In genomic region chr7:155706376-155706775, GRCh38 we compare ENCODE assay signal across 1 cellular context.
TF ChIP-seq lines count a peak whose summit lies in the region.

No MANE protein-coding gene starts in this region.

TF ChIP-seq in K562, 482 proteins besides CTCF, POLR2A, EP300 and RAD21 (continued from another document):
- TF ChIP-seq WHSC1 (IDR thresholded peaks at IDR 0.05; ENCODE audit: low read length) = no peak
- TF ChIP-seq C11orf30 (IDR thresholded peaks at IDR 0.05; ENCODE audit: low read depth) = peak; percentile 12; the same call in 1 of the 2 replicates
- TF ChIP-seq PML (IDR thresholded peaks at IDR 0.05; ENCODE audit: low read length) = no peak
